ENCODE assay signal across 9 cellular contexts in genomic region chr3:125310623-125311076, GRCh38.
A peak's percentile ranks its signal among the peaks of the same experiment; 100 is the strongest.
DNase-seq lines count a peak whose midpoint lies in the region; ATAC-seq, FAIRE-seq and TF ChIP-seq lines count a peak whose summit lies in the region.
"Had no signal": no experiment of that assay in that cellular context is flagged by ENCODE, and none has a peak within 500 bp of the region (broad histone marks: within the 10 kb centered on the region; RNA-seq: fewer than 3 reads in every experiment).

No MANE protein-coding gene starts in this region.

- H4K5ac ChIP-seq in H9 (ENCODE audit: insufficient read length, low read depth, low read length): no peak overlapping the region

- no peak for TF ChIP-seq CTCF in H9 (conservative IDR thresholded peaks at IDR 0.05)
- no peak for TF ChIP-seq CTCF in heart left ventricle (IDR thresholded peaks at IDR 0.05)
- TF ChIP-seq CTCF in D721Med (IDR thresholded peaks at IDR 0.05; ENCODE audit: insufficient read depth, missing control alignments): no peak

- WGBS in H9 (ENCODE audit: extremely low coverage, insufficient read length, low lambda C conversion rate): no CpG with 5 or more reads among the region's 5 CpGs
- WGBS in heart left ventricle, 4 donors: 52 to 60% (median 58%) methylated on average over 5 of the region's 5 CpGs

- H3K27me3 Mint-ChIP-seq in H9 (ENCODE audit: low read depth): no peaks in the 10 kb centered on the region

- no peaks in the 10 kb centered on the region for H3K4me1 Mint-ChIP-seq in H9

- peaks cover 3% of the 10 kb centered on the region for H3K79me1 ChIP-seq in H9 (ENCODE audit: insufficient read depth, low read depth, low read length, poor library complexity, severe bottlenecking)

- H2BK12ac ChIP-seq in H9 (ENCODE audit: insufficient read length, low read depth, low read length): no peak overlapping the region

- H3K4ac ChIP-seq in H9 (ENCODE audit: low read depth, low read length): no peak overlapping the region

- peak overlapping the region in 8 of 12 donors; percentile 15 to 47 (median 32) for H3K4me3 ChIP-seq in heart left ventricle

- no peak overlapping the region for H2AFZ ChIP-seq in H9 (ENCODE audit: low read length)

- no peak overlapping the region for H3K4me2 ChIP-seq in H9 (ENCODE audit: insufficient read depth, insufficient read length, low read length)

- H3K9me3 ChIP-seq in H9 (ENCODE audit: control insufficient read depth, low read depth, low read length) (no peaks in the 10 kb centered on the region), heart left ventricle (peaks cover 0 to 6% (median 0%) of the 10 kb centered on the region in 12 donors)

- H3K79me2 ChIP-seq in H9 (ENCODE audit: insufficient read depth, low read length): no peaks in the 10 kb centered on the region

- H3K4me1 ChIP-seq in H9 (ENCODE audit: insufficient read depth, low read length) (no peaks in the 10 kb centered on the region), heart left ventricle (peaks cover 0 to 26% (median 0%) of the 10 kb centered on the region in 12 donors)

- no peak for TF ChIP-seq POLR2A in heart left ventricle (IDR thresholded peaks at IDR 0.05)

- peak in 3 of 4 donors; percentile 49 to 62 (median 53) for ATAC-seq in heart left ventricle

- no peak overlapping the region for H2AK5ac ChIP-seq in H9 (ENCODE audit: insufficient read length, low read length)

- no peaks in the 10 kb centered on the region for H3K23me2 ChIP-seq in H9 (ENCODE audit: insufficient read length, low read depth, low read length, poor library complexity, severe bottlenecking)

- no peak overlapping the region for H4K8ac ChIP-seq in H9 (replicated peaks; ENCODE audit: insufficient read length, low read depth, low read length)

- peak overlapping the region in 2 of 3 experiments; percentile 46 to 90; a peak in 4 of 7 replicates for H3K27ac Mint-ChIP-seq in H9

- no peak overlapping the region for H3K18ac ChIP-seq in H9 (ENCODE audit: insufficient read length, low read depth, low read length)

- peaks cover 8 to 27% (median 22%) of the 10 kb centered on the region in 3 experiments for H3K36me3 Mint-ChIP-seq in H9 (ENCODE audit: insufficient read depth in 1 of 3, low read depth in 3 of 3)

- H4K20me1 ChIP-seq in H9 (ENCODE audit: control insufficient read depth, insufficient read depth, insufficient read length): no peaks in the 10 kb centered on the region

- H3K27me3 ChIP-seq in H9 (ENCODE audit: insufficient read depth, low read length): no peaks in the 10 kb centered on the region
- no peaks in the 10 kb centered on the region for H3K27me3 ChIP-seq in heart left ventricle

- no peak overlapping the region for H2BK120ac ChIP-seq in H9 (ENCODE audit: low read depth, low read length, poor library complexity, severe bottlenecking)

- H3K9ac ChIP-seq in H9 (ENCODE audit: extremely low read depth, insufficient read length, low read length): no peak overlapping the region

- DNase-seq in H9: no peak
- DNase-seq in activated CD4-positive, alpha-beta T cell treated with anti-CD3 and anti-CD28 coated beads for 48 hours: peak; percentile 68
- no peak for DNase-seq in heart left ventricle
- DNase-seq in stimulated activated CD8-positive, alpha-beta memory T cell treated with anti-CD3 and anti-CD28 coated beads, Interleukin-15, amount 100 ng/mL, for 48 hours (ENCODE audit: low read depth in 2 of 2): peak; percentile 39 to 43
- no peak for DNase-seq in NCI-H1417 (lab: John Stamatoyannopoulos, UW)
- DNase-seq in NCI-H1048 (lab: John Stamatoyannopoulos, UW): no peak
- no peak for DNase-seq in effector CD8-positive, alpha-beta T cell (lab: John Stamatoyannopoulos, UW)
- no peak for DNase-seq in D721Med (ENCODE audit: insufficient read length, low spot score)

- no peak for FAIRE-seq in D721Med (lab: Jason Lieb, UNC)

- H2BK15ac ChIP-seq in H9 (ENCODE audit: low read depth, low read length): no peak overlapping the region

- no peak overlapping the region; a peak in 1 of 5 replicates for H3K4me3 Mint-ChIP-seq in H9

- H2BK5ac ChIP-seq in H9 (ENCODE audit: insufficient read length, low read length): no peak overlapping the region

- H2BK20ac ChIP-seq in H9 (ENCODE audit: low read depth, low read length, poor library complexity, severe bottlenecking): no peak overlapping the region

- no peak overlapping the region for H3K23ac ChIP-seq in H9 (ENCODE audit: insufficient read length, low read depth, low read length)

- intact Hi-C loops in heart left ventricle (cut with DNase I): loop anchor here in 1 of 10 donors (10.0 kb wide), 1 partner anchor 64 kb away; the partner anchor contains the start of gene ZNF148

- H3K36me3 ChIP-seq in heart left ventricle: peaks cover 0 to 35% (median 24%) of the 10 kb centered on the region in 9 donors

- H3T11ph ChIP-seq in H9 (ENCODE audit: low read length): no peak overlapping the region

- no peaks in the 10 kb centered on the region for H3K9me3 Mint-ChIP-seq in H9

- no peak overlapping the region for H3K27ac ChIP-seq in H9 (ENCODE audit: insufficient read length, low read depth, low read length)
- peak overlapping the region in 4 of 12 donors; percentile 2 to 50 (median 6) for H3K27ac ChIP-seq in heart left ventricle
- H3K27ac ChIP-seq: epithelial cell of prostate had no signal

- H3K14ac ChIP-seq in H9 (ENCODE audit: insufficient read depth, low read length): no peak overlapping the region

- H3K56ac ChIP-seq in H9 (ENCODE audit: insufficient read length, low read depth, low read length): no peak overlapping the region

- no peak overlapping the region for H4K91ac ChIP-seq in H9 (ENCODE audit: insufficient read length, low read depth, low read length)

Comparison
In these comparisons a context has a peak if more than half of its experiments do, and no peak if none do; other contexts are left out.
1. DNase-seq: peak in activated CD4-positive, alpha-beta T cell treated with anti-CD3 and anti-CD28 coated beads for 48 hours (single experiment) and stimulated activated CD8-positive, alpha-beta memory T cell treated with anti-CD3 and anti-CD28 coated beads, Interleukin-15, amount 100 ng/mL, for 48 hours (2 of 2); none in H9 (single experiment), heart left ventricle (0 of 5), NCI-H1417 (0 of 3), NCI-H1048 (single experiment), effector CD8-positive, alpha-beta T cell (single experiment) and D721Med (single experiment).